23 cellular contexts compared by ENCODE assay signal in the genomic region with DNA sequence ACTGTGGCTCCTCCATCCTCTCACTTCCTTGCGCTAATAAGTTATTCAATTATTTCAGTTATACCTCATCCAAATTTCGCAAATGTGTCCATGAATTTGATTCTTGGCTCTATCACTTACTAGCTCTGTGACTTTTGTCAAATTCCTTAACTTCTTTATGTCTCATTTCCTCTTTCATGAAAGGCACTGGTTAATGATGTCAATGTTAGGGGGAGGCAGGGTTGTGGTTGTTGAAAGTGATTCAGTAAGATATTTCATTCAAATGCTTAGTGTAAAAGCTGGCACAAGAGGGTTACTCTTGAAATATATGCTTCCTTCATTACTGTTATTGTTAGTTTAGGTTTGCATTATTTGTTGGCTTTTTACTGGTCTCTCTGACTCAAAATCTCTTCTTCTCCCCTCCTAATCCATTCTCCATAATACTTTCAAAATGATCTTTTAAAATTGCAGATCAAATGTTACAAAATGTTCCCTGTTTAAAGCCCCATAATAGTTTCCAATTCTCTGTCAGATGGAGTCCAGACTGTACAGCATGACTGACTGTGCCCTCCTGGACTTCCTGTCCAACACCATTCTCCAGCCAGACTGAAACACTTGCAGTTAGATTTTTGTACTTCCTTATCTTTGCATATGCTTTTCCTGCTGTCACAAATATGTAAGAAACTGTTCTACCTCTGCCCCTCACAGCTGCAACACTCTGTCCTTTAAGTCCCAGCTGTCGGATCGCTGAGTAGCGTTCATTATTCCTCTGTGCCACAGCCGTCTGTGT.
A peak's percentile ranks its signal among the peaks of the same experiment; 100 is the strongest.
DNase-seq lines count a peak whose midpoint lies in the region; ATAC-seq, FAIRE-seq and TF ChIP-seq lines count a peak whose summit lies in the region.
"Had no signal": no experiment of that assay in that cellular context is flagged by ENCODE, and none has a peak within 500 bp of the region (broad histone marks: within the 10 kb centered on the region; RNA-seq: fewer than 3 reads in every experiment).

No MANE protein-coding gene starts in this region.

- TF ChIP-seq POLR2A in GM12892 (IDR thresholded peaks at IDR 0.05; ENCODE audit: low read depth, low read length) = no peak

- H3K9ac ChIP-seq in adipocyte (ENCODE audit: low read length) = no peak overlapping the region

- TF ChIP-seq CTCF in GM13976 (IDR thresholded peaks at IDR 0.05; ENCODE audit: borderline replicate concordance, control extremely low read depth, extremely low read depth, insufficient read depth, missing control alignments) = no peak

- FAIRE-seq in GM12892 (lab: Jason Lieb, UNC) = no peak
- FAIRE-seq: endothelial cell of umbilical vein, GM12891, small intestine had no signal

- H3K4me3 ChIP-seq in adipocyte (ENCODE audit: low read length) = peak overlapping the region; percentile 47
- H3K4me3 ChIP-seq: transverse colon had no signal

- H3K36me3 ChIP-seq in adipocyte (ENCODE audit: control insufficient read depth, insufficient read depth, low read length, severe bottlenecking) = no peaks in the 10 kb centered on the region
- H3K36me3 ChIP-seq: transverse colon had no signal

- peak; percentile 60 for DNase-seq in HS-5 (ENCODE audit: low read depth)
- DNase-seq in NCI-H524 (lab: John Stamatoyannopoulos, UW) = peak; percentile 27 to 68
- no peak for DNase-seq in adipocyte (ENCODE audit: low read depth)
- peak; percentile 19 for DNase-seq in left kidney (ENCODE audit: low read depth, low spot score)
- no peak for DNase-seq in amniotic stem cell (lab: John Stamatoyannopoulos, UW)
- no peak for DNase-seq in GM13976 (ENCODE audit: low spot score)
- no peak for DNase-seq in GM12892 (ENCODE audit: insufficient read length)
- DNase-seq: activated naive CD4-positive, alpha-beta T cell treated with anti-CD3 and anti-CD28 coated beads for 36 hours; activated T-cell treated with anti-CD3 and anti-CD28 coated beads, Interleukin-2, amount 50 U/mL, for 24 hours; aorta; CD4-positive, alpha-beta T cell; cortex of kidney; DMS53; NCI-H1436; NCI-H526 treated with DMSO at 0.1 percent for 48 hours; SHP77 treated with DMSO at 0.1 percent for 48 hours; small intestine; stimulated activated CD4-positive, alpha-beta T cell treated with anti-CD3 and anti-CD28 coated beads, Interleukin-4, amount 100 ng/mL, for 24 hours; stimulated activated naive CD8-positive, alpha-beta T cell treated with anti-CD3 and anti-CD28 coated beads, Interleukin-15, amount 100 ng/mL, for 72 hours; transverse colon had no signal

- no peaks in the 10 kb centered on the region for H3K9me3 ChIP-seq in adipocyte (ENCODE audit: control insufficient read depth, low read length)
- H3K9me3 ChIP-seq: transverse colon had no signal

- H3K27me3 ChIP-seq in adipocyte (replicated peaks; ENCODE audit: control insufficient read depth, insufficient read depth, low read length) = no peaks in the 10 kb centered on the region
- H3K27me3 ChIP-seq: transverse colon had no signal

- H3K4me1 ChIP-seq in adipocyte (ENCODE audit: control insufficient read depth, insufficient read depth, low read length) = peaks cover 5% of the 10 kb centered on the region
- H3K4me1 ChIP-seq: transverse colon had no signal

- no peak for ATAC-seq in HG02763 (IDR thresholded peaks at IDR 0.05; ENCODE audit: unreplicated experiment)
- ATAC-seq: stimulated activated naive CD8-positive, alpha-beta T cell treated with anti-CD3 and anti-CD28 coated beads, Interleukin-15, amount 100 ng/mL, for 72 hours had no signal

- in situ Hi-C loops in GM13976 (cut with MboI; ENCODE audit: low sequenced_read_pairs, unreplicated experiment) = no loop called here

Comparison
In these comparisons a context has a peak if more than half of its experiments do, and no peak if none do; other contexts are left out.
1. DNase-seq: peak in HS-5 (single experiment), NCI-H524 (2 of 2) and left kidney (single experiment); none in adipocyte (single experiment), amniotic stem cell (single experiment), GM13976 (single experiment) and GM12892 (single experiment).